ENCODE assay signal across 22 cellular contexts in the genomic region with DNA sequence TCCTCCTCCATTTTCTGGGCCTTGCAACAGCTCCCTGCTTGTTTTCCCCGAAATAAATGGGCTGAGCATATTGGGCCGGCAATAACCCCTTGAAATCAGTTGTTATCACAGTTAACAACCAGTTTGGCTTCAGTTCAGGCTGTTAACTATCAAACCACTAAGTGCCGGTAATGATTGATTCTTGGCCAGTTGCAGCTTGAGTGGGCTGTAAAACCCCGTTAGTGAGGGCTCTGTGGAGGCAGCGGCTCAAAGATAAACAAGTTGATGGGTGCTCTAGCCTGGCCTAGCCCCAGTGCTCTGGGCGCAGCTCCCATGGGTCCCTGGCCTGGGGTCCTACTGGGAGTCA. TPM values are rescaled to one million over a fixed set of nuclear protein-coding genes. Genes with fewer than 3 reads are reported as not detected.
A peak's percentile ranks its signal among the peaks of the same experiment; 100 is the strongest.
DNase-seq lines count a peak whose midpoint lies in the region; ATAC-seq, FAIRE-seq and TF ChIP-seq lines count a peak whose summit lies in the region.
"Had no signal": no experiment of that assay in that cellular context is flagged by ENCODE, and none has a peak within 500 bp of the region (broad histone marks: within the 10 kb centered on the region; RNA-seq: fewer than 3 reads in every experiment).

No MANE protein-coding gene starts in this region.

- RAD21 ChIA-PET in GM12878 (lab: Charles Lee; ENCODE audit: unreplicated experiment) = interaction anchor here (0.7 kb wide), 1 partner anchor 165 kb away, joined by 4 read pairs; no protein-coding TSS in a partner anchor

- in situ Hi-C loops in GM12878 (cut with MboI) = no loop called here

- H3K9ac ChIP-seq in GM12878 (ENCODE audit: control insufficient read depth, insufficient read depth, low read length) = no peak overlapping the region

- TF ChIP-seq POLR2A in GM12878 (IDR thresholded peaks at IDR 0.05; ENCODE audit: low read depth, low read length) (no peak), Peyer's patch (IDR thresholded peaks at IDR 0.05) (no peak)

- H3K9me3 ChIP-seq in GM12878 (replicated peaks; ENCODE audit: control insufficient read depth, insufficient read depth, low read length) = no peaks in the 10 kb centered on the region
- no peaks in the 10 kb centered on the region for H3K9me3 ChIP-seq in mucosa of descending colon
- H3K9me3 ChIP-seq in Peyer's patch = no peaks in the 10 kb centered on the region

- ATAC-seq in GM12878 = peak; percentile 25; the same call in 2 of the 3 replicates
- ATAC-seq in mucosa of descending colon = peak; percentile 47
- ATAC-seq: Panc1 had no signal

- H3K79me2 ChIP-seq in GM12878 (ENCODE audit: control insufficient read depth, insufficient read depth, low read length) = no peaks in the 10 kb centered on the region

- SMC1A ChIA-PET in GM12878 (lab: Charles Lee; ENCODE audit: uncharacterized antibody, unreplicated experiment) = no interaction called here

- H2AFZ ChIP-seq in GM12878 (ENCODE audit: control insufficient read depth, low read depth, low read length) = no peak overlapping the region

- H3K4me1 ChIP-seq in GM12878 (ENCODE audit: control insufficient read depth, insufficient read depth, low read length) (no peaks in the 10 kb centered on the region), mucosa of descending colon (ENCODE audit: low read depth) (no peaks in the 10 kb centered on the region), Peyer's patch (no peaks in the 10 kb centered on the region)

- H3K4me3 ChIP-seq in GM12878 = no peak overlapping the region
- no peak overlapping the region for H3K4me3 ChIP-seq in mucosa of descending colon
- no peak overlapping the region for H3K4me3 ChIP-seq in Peyer's patch
- H3K4me3 ChIP-seq: SK-N-MC had no signal

- TF ChIP-seq RAD21 in GM12878 (IDR thresholded peaks at IDR 0.05; ENCODE audit: insufficient read depth, low read depth, low read length) = no peak

- intact Hi-C loops in GM12878 (cut with micrococcal nuclease; ENCODE audit: unreplicated experiment) = no loop called here
- intact Hi-C loops in mucosa of descending colon (cut with DNase I, micrococcal nuclease) = no loop called here

- H3K27me3 ChIP-seq in GM12878 (replicated peaks in 1 of 2; ENCODE audit: control insufficient read depth in 2 of 2, insufficient read depth in 2 of 2, low read length in 1 of 2) = peaks cover 0 to 3% of the 10 kb centered on the region in 2 experiments; a peak in 3 of 4 replicates
- peaks cover 0 to 7% of the 10 kb centered on the region in 2 donors for H3K27me3 ChIP-seq in Peyer's patch

- H4K20me1 ChIP-seq in GM12878 (ENCODE audit: control insufficient read depth, insufficient read depth) = no peaks in the 10 kb centered on the region

- CTCF ChIA-PET in GM12878 (lab: Yijun Ruan, JAX) = interaction anchor here (0.5 to 1.9 kb wide), 3 partner anchors 11 to 598 kb away, joined by 3 to 7 read pairs (median 4); no protein-coding TSS in a partner anchor

- H3K4me2 ChIP-seq in GM12878 (ENCODE audit: control insufficient read depth, insufficient read depth) = no peak overlapping the region

- no TSS peak for BruUV-seq in GM12878 (replicated peaks; lab: Mats Ljungman, UMichigan)

- WGBS in GM12878 (ENCODE audit: insufficient coverage, insufficient replicate concordance, low lambda C conversion rate, missing lambda C conversion rate) = 22% methylated on average over 6 of the region's 6 CpGs

- H3K36me3 ChIP-seq in GM12878 (ENCODE audit: control insufficient read depth in 2 of 2, insufficient read depth in 2 of 2, low read length in 1 of 2) = no peaks in the 10 kb centered on the region
- no peaks in the 10 kb centered on the region for H3K36me3 ChIP-seq in mucosa of descending colon (ENCODE audit: low read depth)
- no peaks in the 10 kb centered on the region for H3K36me3 ChIP-seq in Peyer's patch

- DNase-seq in DMS79 treated with DMSO at 0.1 percent for 48 hours (lab: John Stamatoyannopoulos, UW) = peak; percentile 75
- peak; percentile 82 for DNase-seq in NCI-H1092 (lab: John Stamatoyannopoulos, UW)
- no peak for DNase-seq in GM12878 (ENCODE audit: low read depth, low spot score)
- no peak for DNase-seq in mucosa of descending colon
- no peak for DNase-seq in HPDE6-E6E7 (ENCODE audit: extremely low spot score)
- DNase-seq in HuH-7 (ENCODE audit: low spot score) = no peak
- no peak for DNase-seq in Peyer's patch
- DNase-seq: ACHN, AML-193, COR-L47, DMS153, HCEC 1CT, NCI-H1694, NCI-H2171 treated with DMSO at 0.1 percent for 48 hours, NCI-H510A, NCI-H82, Right ventricle myocardium superior had no signal

- FAIRE-seq in GM12878 (lab: Jason Lieb, UNC) = no peak
- FAIRE-seq: HTR-8/SVneo had no signal

- TF ChIP-seq EP300 in GM12878 (IDR thresholded peaks at IDR 0.05; ENCODE audit: borderline replicate concordance in 1 of 2, control insufficient read depth in 1 of 2, low read depth in 2 of 2, low read length in 2 of 2) = no peak

- no peak overlapping the region for H3K27ac ChIP-seq in GM12878 (ENCODE audit: control insufficient read depth, insufficient read depth)
- no peak overlapping the region for H3K27ac ChIP-seq in Peyer's patch
- H3K27ac ChIP-seq: SK-N-MC had no signal

- POLR2A ChIA-PET in GM12878 (lab: Charles Lee) = interaction anchor here (0.6 kb wide), 1 partner anchor 968 kb away, joined by 3 read pairs; no protein-coding TSS in a partner anchor

- no peak for TF ChIP-seq CTCF in GM12878 (IDR thresholded peaks at IDR 0.05 in 2 of 3, conservative IDR thresholded peaks at IDR 0.05 in 1 of 3; ENCODE audit: control insufficient read depth in 2 of 3, extremely low read depth in 1 of 3, insufficient read depth in 1 of 3, low read depth in 3 of 3, low read length in 3 of 3)
- TF ChIP-seq CTCF in mucosa of descending colon (IDR thresholded peaks at IDR 0.05) = no peak
- TF ChIP-seq CTCF in Peyer's patch (IDR thresholded peaks at IDR 0.05) = no peak

TF ChIP-seq in GM12878, 131 proteins besides CTCF, POLR2A, EP300 and RAD21 (continues in another document):
- TF ChIP-seq BACH1 (IDR thresholded peaks at IDR 0.05; ENCODE audit: borderline replicate concordance) (no peak), MTA2 (IDR thresholded peaks at IDR 0.05; ENCODE audit: low read depth) (no peak)

RNA-seq across cellular contexts. Expression of a gene that starts 8.3 kb away (rescaled TPM):
- not detected in 2 replicates for total RNA-seq in GM12878 (2013; cell fraction: nucleolus; rRNA removed)
- total RNA-seq in GM12878 (2014; rRNA removed) (not detected in 2 replicates), GM12878 (2014; rRNA removed; fragmentation: Illumina TruSeq; extraction: Trizol) (not detected in 2 replicates), GM12878 (2021) (not detected in 2 replicates), mucosa of descending colon (not detected), Peyer's patch (not detected)
- not detected for polyA plus RNA-seq in GM12878 (2011; ENCODE audit: low read depth)
- polyA plus RNA-seq in GM12878 (2011; rRNA removed) (0.08 TPM in 1 of 2 replicates, not detected in the other), GM12878 (2014; fragmentation: Illumina TruSeq; extraction: Trizol) (not detected in 2 replicates), GM12878 (2014; fragmentation: Nextera tagmentation; extraction: Ambion mirVana) (not detected), GM12878 (2014; rRNA removed) (0.17 TPM in 1 of 2 replicates, not detected in the other), GM12878 (2016; fragmentation: Nextera tagmentation; extraction: Ambion mirVana) (under 1 TPM in 1 of 2 experiments, not detected in 1; 0.43 TPM)
- 0.15 and 0.19 TPM in 2 replicates for polyA plus RNA-seq in GM12878 (2011; cell fraction: cytosol; rRNA removed)
- 0.85 TPM in 2 replicates for polyA plus RNA-seq in GM12878 (2011; cell fraction: nucleus; rRNA removed)
- polyA plus RNA-seq in GM12878 (2012) = not detected in 2 replicates
- 0.26 TPM in 1 of 2 replicates, not detected in the other for polyA minus RNA-seq in GM12878 (2011; rRNA and poly(A)+ RNA removed)
- not detected in 2 replicates for polyA minus RNA-seq in GM12878 (2011; cell fraction: cytosol; rRNA and poly(A)+ RNA removed)
- not detected in 2 replicates for polyA minus RNA-seq in GM12878 (2011; cell fraction: nucleus; rRNA and poly(A)+ RNA removed)
- total RNA-seq: Right ventricle myocardium superior; T-helper 1 cell treated with Interleukin-12 subunit alpha and Interleukin-12 subunit beta and Interleukin-4 antibody, amounts not matched to agents 30 ng/mL and 1 ng/mL, for 36 hours had no signal
- polyA plus RNA-seq: CD14-positive monocyte had no signal

RNA-seq across cellular contexts. Expression of a gene that starts 15.7 kb away (rescaled TPM):
- total RNA-seq in GM12878 (2013; cell fraction: nucleolus; rRNA removed) = 6.9 and 11.1 TPM in 2 replicates
- total RNA-seq in GM12878 (2014; rRNA removed) (146 and 149 TPM in 2 replicates), GM12878 (2014; rRNA removed; fragmentation: Illumina TruSeq; extraction: Trizol) (102 and 106 TPM in 2 replicates), GM12878 (2021) (113 and 118 TPM in 2 replicates), mucosa of descending colon (10 to 100 TPM; 14.4 to 27.4 (median 15.3) TPM), Peyer's patch (10 to 100 TPM in 2 of 4 donors, 1 to 10 TPM in 2; 7.7 to 25.6 (median 11.2) TPM)
- 16.8 TPM for polyA plus RNA-seq in GM12878 (2011; ENCODE audit: low read depth)
- polyA plus RNA-seq in GM12878 (2011; rRNA removed) (39.6 and 84.5 TPM in 2 replicates), GM12878 (2014; fragmentation: Illumina TruSeq; extraction: Trizol) (78.2 and 171 TPM in 2 replicates), GM12878 (2014; fragmentation: Nextera tagmentation; extraction: Ambion mirVana) (10 to 100 TPM; 19.7 to 49.6 TPM), GM12878 (2014; rRNA removed) (127 and 145 TPM in 2 replicates), GM12878 (2016; fragmentation: Nextera tagmentation; extraction: Ambion mirVana) (10 to 100 TPM; 13.0 to 13.2 TPM)
- 149 and 172 TPM in 2 replicates for polyA plus RNA-seq in GM12878 (2011; cell fraction: cytosol; rRNA removed)
- 69.2 and 88.2 TPM in 2 replicates for polyA plus RNA-seq in GM12878 (2011; cell fraction: nucleus; rRNA removed)
- 54.8 and 56.4 TPM in 2 replicates for polyA plus RNA-seq in GM12878 (2012)
- 38.4 and 70.9 TPM in 2 replicates for polyA minus RNA-seq in GM12878 (2011; rRNA and poly(A)+ RNA removed)
- polyA minus RNA-seq in GM12878 (2011; cell fraction: cytosol; rRNA and poly(A)+ RNA removed) = 14.9 and 23.0 TPM in 2 replicates
- 6.9 and 9.1 TPM in 2 replicates for polyA minus RNA-seq in GM12878 (2011; cell fraction: nucleus; rRNA and poly(A)+ RNA removed)

RNA-seq across cellular contexts. Expression of a gene that starts 50.7 kb away (rescaled TPM):
- 764 and 795 TPM in 2 replicates for total RNA-seq in GM12878 (2013; cell fraction: nucleolus; rRNA removed)
- 82.5 and 101 TPM in 2 replicates for total RNA-seq in GM12878 (2014; rRNA removed)
- 107 and 115 TPM in 2 replicates for total RNA-seq in GM12878 (2014; rRNA removed; fragmentation: Illumina TruSeq; extraction: Trizol)
- 75.1 and 87.8 TPM in 2 replicates for total RNA-seq in GM12878 (2021)
- polyA plus RNA-seq in GM12878 (2011; ENCODE audit: low read depth) = 114 TPM
- polyA plus RNA-seq in GM12878 (2011; rRNA removed) = 145 and 214 TPM in 2 replicates
- polyA plus RNA-seq in GM12878 (2011; cell fraction: cytosol; rRNA removed) = 40.0 and 48.8 TPM in 2 replicates
- 145 and 164 TPM in 2 replicates for polyA plus RNA-seq in GM12878 (2011; cell fraction: nucleus; rRNA removed)
- polyA plus RNA-seq in GM12878 (2012) = 134 and 139 TPM in 2 replicates
- polyA plus RNA-seq in GM12878 (2014; fragmentation: Illumina TruSeq; extraction: Trizol) = 111 and 154 TPM in 2 replicates
- 10 to 100 TPM; 23.0 to 28.3 TPM for polyA plus RNA-seq in GM12878 (2014; fragmentation: Nextera tagmentation; extraction: Ambion mirVana)
- polyA plus RNA-seq in GM12878 (2014; rRNA removed) = 81.0 and 90.3 TPM in 2 replicates
- polyA plus RNA-seq in GM12878 (2016; fragmentation: Nextera tagmentation; extraction: Ambion mirVana) = 10 to 100 TPM; 54.3 to 57.9 TPM
- 82.2 and 106 TPM in 2 replicates for polyA minus RNA-seq in GM12878 (2011; rRNA and poly(A)+ RNA removed)
- polyA minus RNA-seq in GM12878 (2011; cell fraction: cytosol; rRNA and poly(A)+ RNA removed) = 43.4 and 46.9 TPM in 2 replicates
- 57.9 and 58.9 TPM in 2 replicates for polyA minus RNA-seq in GM12878 (2011; cell fraction: nucleus; rRNA and poly(A)+ RNA removed)
- 100 to 1,000 TPM in 2 of 3 donors, 10 to 100 TPM in 1; 80.8 to 112 (median 110) TPM for total RNA-seq in mucosa of descending colon
- 100 to 1,000 TPM; 142 to 367 (median 173) TPM for total RNA-seq in Peyer's patch

Comparison
In these comparisons a context has a peak if more than half of its experiments do, and no peak if none do; other contexts are left out.
1. DNase-seq: peak in DMS79 treated with DMSO at 0.1 percent for 48 hours (single experiment) and NCI-H1092 (single experiment); none in GM12878 (single experiment), mucosa of descending colon (0 of 3), HPDE6-E6E7 (single experiment), HuH-7 (single experiment) and Peyer's patch (0 of 3).